18 cellular contexts compared by ENCODE assay signal in genomic region chr20:58550661-58551060, GRCh38. TPM values are rescaled to one million over a fixed set of nuclear protein-coding genes. Genes with fewer than 3 reads are reported as not detected.
A peak's percentile ranks its signal among the peaks of the same experiment; 100 is the strongest.
DNase-seq lines count a peak whose midpoint lies in the region; ATAC-seq, FAIRE-seq and TF ChIP-seq lines count a peak whose summit lies in the region.
"Had no signal": no experiment of that assay in that cellular context is flagged by ENCODE, and none has a peak within 500 bp of the region (broad histone marks: within the 10 kb centered on the region; RNA-seq: fewer than 3 reads in every experiment).

No MANE protein-coding gene starts in this region.

- no peak overlapping the region for H3K27ac ChIP-seq in vagina
- H3K27ac ChIP-seq: thoracic aorta had no signal

- no peak overlapping the region for H3K4me3 ChIP-seq in astrocyte of the spinal cord (ENCODE audit: low read depth, low read length)
- no peak overlapping the region for H3K4me3 ChIP-seq in vagina
- H3K4me3 ChIP-seq: thoracic aorta had no signal

- CTCF ChIA-PET in activated CD8-positive, alpha-beta memory T cell treated with anti-CD3 and anti-CD28 coated beads, Interleukin-2, amount 10 ng/mL, durations not matched to agents 7 days and 5 days (lab: Charles Lee): no interaction called here

- no peak overlapping the region for H3K4me3 Mint-ChIP-seq in activated CD8-positive, alpha-beta memory T cell treated with anti-CD3 and anti-CD28 coated beads, Interleukin-2, amount 10 ng/mL, durations not matched to agents 7 days and 5 days

- no peaks in the 10 kb centered on the region for H3K36me3 ChIP-seq in vagina
- H3K36me3 ChIP-seq: thoracic aorta had no signal

- H3K27ac Mint-ChIP-seq in activated CD8-positive, alpha-beta memory T cell treated with anti-CD3 and anti-CD28 coated beads, Interleukin-2, amount 10 ng/mL, durations not matched to agents 7 days and 5 days: no peak overlapping the region
- H3K27ac Mint-ChIP-seq: activated naive CD4-positive, alpha-beta T cell treated with anti-CD3 and anti-CD28 coated beads, Interleukin-2, amount 50 U/mL, for 72 hours had no signal

- H3K4me1 Mint-ChIP-seq in activated CD8-positive, alpha-beta memory T cell treated with anti-CD3 and anti-CD28 coated beads, Interleukin-2, amount 10 ng/mL, durations not matched to agents 7 days and 5 days: no peaks in the 10 kb centered on the region

- no peak for ATAC-seq in activated CD8-positive, alpha-beta memory T cell treated with anti-CD3 and anti-CD28 coated beads, Interleukin-2, amount 10 ng/mL, durations not matched to agents 7 days and 5 days
- ATAC-seq: activated naive CD4-positive, alpha-beta T cell treated with anti-CD3 and anti-CD28 coated beads, Interleukin-2, amount 50 U/mL, for 72 hours had no signal

- peaks cover 23% of the 10 kb centered on the region for H3K27me3 Mint-ChIP-seq in activated CD8-positive, alpha-beta memory T cell treated with anti-CD3 and anti-CD28 coated beads, Interleukin-2, amount 10 ng/mL, durations not matched to agents 7 days and 5 days

- DNase-seq in activated CD8-positive, alpha-beta memory T cell treated with anti-CD3 and anti-CD28 coated beads, Interleukin-2, amount 10 ng/mL, durations not matched to agents 7 days and 5 days: peak; percentile 9
- no peak for DNase-seq in activated CD8-positive, alpha-beta memory T cell treated with anti-CD3 and anti-CD28 coated beads, Interleukin-2, amount 50 U/mL, for 48 hours
- DNase-seq in astrocyte of the spinal cord (ENCODE audit: low read depth, low spot score) (peak; percentile 93), vagina (ENCODE audit: extremely low spot score in 2 of 2) (peak; percentile 52 to 65), medulla oblongata (ENCODE audit: extremely low spot score) (no peak), activated T-cell treated with anti-CD3 and anti-CD28 coated beads for 4 hours (no peak)
- no peak for DNase-seq in stimulated activated CD4-positive, alpha-beta T cell treated with anti-CD3 and anti-CD28 coated beads, Interleukin-2, amount 100 ng/mL, for 48 hours
- DNase-seq: activated CD8-positive, alpha-beta memory T cell treated with anti-CD3 and anti-CD28 coated beads for 24 hours; effector CD8-positive, alpha-beta T cell; Karpas-422; NCI-H2107; right cardiac atrium had no signal

- TF ChIP-seq POLR2A in vagina (IDR thresholded peaks at IDR 0.05): no peak

- TF ChIP-seq CTCF in astrocyte of the spinal cord (IDR thresholded peaks at IDR 0.05; ENCODE audit: low read depth, low read length) (no peak), vagina (IDR thresholded peaks at IDR 0.05) (no peak)

- in situ Hi-C loops in astrocyte of the spinal cord (cut with HindIII; ENCODE audit: low sequenced_read_pairs): no loop called here

- H3K9me3 ChIP-seq in vagina: no peaks in the 10 kb centered on the region
- H3K9me3 ChIP-seq: thoracic aorta had no signal

- H3K9me3 Mint-ChIP-seq in activated CD8-positive, alpha-beta memory T cell treated with anti-CD3 and anti-CD28 coated beads, Interleukin-2, amount 10 ng/mL, durations not matched to agents 7 days and 5 days (ENCODE audit: low read depth): no peaks in the 10 kb centered on the region
- H3K9me3 Mint-ChIP-seq: activated naive CD4-positive, alpha-beta T cell treated with anti-CD3 and anti-CD28 coated beads, Interleukin-2, amount 50 U/mL, for 72 hours had no signal

- H3K4me1 ChIP-seq in vagina: peaks cover 19% of the 10 kb centered on the region

- FAIRE-seq in islet of Langerhans (lab: Jason Lieb, UNC): peak; percentile 98
- FAIRE-seq: A204.1 had no signal

- no peaks in the 10 kb centered on the region for H3K36me3 Mint-ChIP-seq in activated CD8-positive, alpha-beta memory T cell treated with anti-CD3 and anti-CD28 coated beads, Interleukin-2, amount 10 ng/mL, durations not matched to agents 7 days and 5 days
- H3K36me3 Mint-ChIP-seq: activated naive CD4-positive, alpha-beta T cell treated with anti-CD3 and anti-CD28 coated beads, Interleukin-2, amount 50 U/mL, for 72 hours had no signal

- H3K27me3 ChIP-seq in vagina: no peaks in the 10 kb centered on the region

- intact Hi-C loops in vagina (cut with DNase I): loop anchor here (10.0 kb wide), 1 partner anchor 56 kb away; no protein-coding TSS in a partner anchor

RNA-seq across cellular contexts. Expression of gene APCDD1L, which starts 35.5 kb away (rescaled TPM):
- total RNA-seq in activated CD8-positive, alpha-beta memory T cell treated with anti-CD3 and anti-CD28 coated beads, Interleukin-2, amount 10 ng/mL, durations not matched to agents 7 days and 5 days: not detected
- 0.98 TPM for total RNA-seq in vagina
- total RNA-seq: activated naive CD4-positive, alpha-beta T cell treated with anti-CD3 and anti-CD28 coated beads, Interleukin-2, amount 50 U/mL, for 72 hours; mononuclear cell; T-helper 2 cell treated with Interferon-gamma antibody and Interleukin-4, amounts not matched to agents 100 ng/mL and 5 ng/mL, for 36 hours had no signal

Comparison
In these comparisons a context has a peak if more than half of its experiments do, and no peak if none do; other contexts are left out.
1. DNase-seq: peak in activated CD8-positive, alpha-beta memory T cell treated with anti-CD3 and anti-CD28 coated beads, Interleukin-2, amount 10 ng/mL, durations not matched to agents 7 days and 5 days (single experiment), astrocyte of the spinal cord (single experiment) and vagina (2 of 2); none in activated CD8-positive, alpha-beta memory T cell treated with anti-CD3 and anti-CD28 coated beads, Interleukin-2, amount 50 U/mL, for 48 hours (single experiment), medulla oblongata (single experiment), stimulated activated CD4-positive, alpha-beta T cell treated with anti-CD3 and anti-CD28 coated beads, Interleukin-2, amount 100 ng/mL, for 48 hours (0 of 2) and activated T-cell treated with anti-CD3 and anti-CD28 coated beads for 4 hours (single experiment).